ENCODE assay signal across 1 cellular context in genomic region chr3:171967137-171967783, GRCh38.
TF ChIP-seq lines count a peak whose summit lies in the region.

No MANE protein-coding gene starts in this region.

TF ChIP-seq in HepG2, 621 proteins besides CTCF, POLR2A, EP300 and RAD21 (continued from another document and continues in another):
- TF ChIP-seq SNAPC4 (CRISPR knock-in tag; IDR thresholded peaks at IDR 0.05) = no peak; the same call in 1 of the 2 replicates
- no peak for TF ChIP-seq NR0B2 (CRISPR knock-in tag; IDR thresholded peaks at IDR 0.05)
- no peak for TF ChIP-seq GRHL1 (CRISPR knock-in tag; conservative IDR thresholded peaks at IDR 0.05)
- TF ChIP-seq KDM3A (CRISPR knock-in tag; IDR thresholded peaks at IDR 0.05; ENCODE audit: low read depth) = peak; percentile 63; the same call in 1 of the 2 replicates
- no peak for TF ChIP-seq ZNF841 (CRISPR knock-in tag; IDR thresholded peaks at IDR 0.05; ENCODE audit: borderline replicate concordance)
- TF ChIP-seq ZBED4 (CRISPR knock-in tag; IDR thresholded peaks at IDR 0.05; ENCODE audit: borderline replicate concordance) = peak; percentile 83; the same call in 1 of the 2 replicates
- peak; percentile 92 for TF ChIP-seq ZNF644 (CRISPR knock-in tag; IDR thresholded peaks at IDR 0.05; ENCODE audit: low read depth)
- TF ChIP-seq ZNF607 (CRISPR knock-in tag; IDR thresholded peaks at IDR 0.05; ENCODE audit: borderline replicate concordance) = no peak
- no peak for TF ChIP-seq HNRNPUL1 (IDR thresholded peaks at IDR 0.05; ENCODE audit: low read depth, low read length)
- TF ChIP-seq ZNF138 (CRISPR knock-in tag; IDR thresholded peaks at IDR 0.05; ENCODE audit: low read depth) = no peak
- TF ChIP-seq REST (IDR thresholded peaks at IDR 0.05; ENCODE audit: borderline replicate concordance in 1 of 2, low read depth in 1 of 2, low read length in 2 of 2) = peak in 1 of 2 experiments; percentile 76; a peak in 2 of 4 replicates
- TF ChIP-seq SCMH1 (CRISPR knock-in tag; IDR thresholded peaks at IDR 0.05; ENCODE audit: borderline replicate concordance) = no peak
- TF ChIP-seq RORA (CRISPR knock-in tag; IDR thresholded peaks at IDR 0.05) = no peak
- no peak for TF ChIP-seq KLF13 (CRISPR knock-in tag; IDR thresholded peaks at IDR 0.05)
- no peak; the same call in 1 of the 2 replicates for TF ChIP-seq ZIK1 (CRISPR knock-in tag; IDR thresholded peaks at IDR 0.05; ENCODE audit: borderline replicate concordance, low read depth)
- TF ChIP-seq CEBPB (IDR thresholded peaks at IDR 0.05; ENCODE audit: borderline replicate concordance, low read depth, low read length) = peak; percentile 99
- peak; percentile 93 for TF ChIP-seq NR2C2 (CRISPR knock-in tag; IDR thresholded peaks at IDR 0.05; ENCODE audit: borderline replicate concordance)
- peak; percentile 55; the same call in 1 of the 2 replicates for TF ChIP-seq FOSL1 (CRISPR knock-in tag; IDR thresholded peaks at IDR 0.05; ENCODE audit: borderline replicate concordance)
- TF ChIP-seq ZFYVE20 (CRISPR knock-in tag; IDR thresholded peaks at IDR 0.05; ENCODE audit: borderline replicate concordance, low read depth) = no peak
- TF ChIP-seq CSRNP1 (CRISPR knock-in tag; IDR thresholded peaks at IDR 0.05) = 0 out of 2 replicates have a peak, but pooled peaks have one; percentile 66
- no peak for TF ChIP-seq RELA (CRISPR knock-in tag; IDR thresholded peaks at IDR 0.05)
- peak; percentile 95 for TF ChIP-seq FOXJ3 (CRISPR knock-in tag; IDR thresholded peaks at IDR 0.05; ENCODE audit: borderline replicate concordance)
- peak; percentile 72 for TF ChIP-seq CREB1 (IDR thresholded peaks at IDR 0.05)
- TF ChIP-seq CREB1 (CRISPR knock-in tag; IDR thresholded peaks at IDR 0.05) = peak; percentile 91
- peak; percentile 36 to 41; a peak in 2 of 4 replicates for TF ChIP-seq MAFK (conservative IDR thresholded peaks at IDR 0.05 in 1 of 2, IDR thresholded peaks at IDR 0.05 in 1 of 2; ENCODE audit: low read length in 2 of 2)
- TF ChIP-seq STAG1 (CRISPR knock-in tag; IDR thresholded peaks at IDR 0.05) = peak; percentile 40
- TF ChIP-seq CBX1 (IDR thresholded peaks at IDR 0.05; ENCODE audit: low read depth) = no peak
- TF ChIP-seq ZNF430 (CRISPR knock-in tag; IDR thresholded peaks at IDR 0.05) = peak; percentile 79; the same call in 1 of the 2 replicates
- TF ChIP-seq GFI1 (CRISPR knock-in tag; IDR thresholded peaks at IDR 0.05; ENCODE audit: borderline replicate concordance) = peak; percentile 47
- no peak for TF ChIP-seq ZNF281 (CRISPR knock-in tag; IDR thresholded peaks at IDR 0.05; ENCODE audit: borderline replicate concordance)
- no peak for TF ChIP-seq ZNF326 (CRISPR knock-in tag; IDR thresholded peaks at IDR 0.05; ENCODE audit: borderline replicate concordance)
- TF ChIP-seq MBD4 (IDR thresholded peaks at IDR 0.05; ENCODE audit: borderline replicate concordance, low read length) = peak; percentile 47; the same call in 1 of the 2 replicates
